In the genomic region with DNA sequence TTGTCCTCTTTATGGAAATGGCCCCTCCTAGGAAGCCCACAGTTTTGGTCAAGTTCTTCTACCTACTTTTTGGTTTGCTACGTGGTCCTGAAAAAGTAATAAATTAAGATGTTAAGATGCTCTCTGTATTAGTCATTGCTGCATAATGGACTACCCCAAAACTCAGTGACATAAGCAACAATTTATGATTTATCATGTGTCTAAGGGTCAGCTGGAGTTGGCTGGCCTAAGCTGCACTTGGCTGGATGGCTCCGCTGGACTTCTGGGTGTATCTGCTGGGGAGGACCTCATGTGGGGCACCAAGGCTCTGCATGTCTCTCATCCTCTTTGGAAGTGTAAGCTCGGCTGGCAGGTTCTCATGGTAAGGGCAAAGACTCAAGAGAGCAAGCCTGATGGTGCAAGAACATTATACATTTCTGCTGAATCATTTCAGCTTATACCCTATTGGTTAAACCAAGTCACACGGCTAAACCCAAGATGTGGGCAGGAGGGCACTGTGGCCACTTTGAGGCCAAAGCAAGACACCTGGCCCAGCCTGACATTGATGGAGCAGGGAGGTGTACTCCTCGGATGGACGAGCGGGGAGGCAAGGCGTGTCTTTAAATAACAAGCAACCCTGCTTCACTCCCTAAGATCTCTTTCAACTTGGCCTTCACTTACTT, we compare ENCODE assay signal across 30 cellular contexts. TPM values are rescaled to one million over a fixed set of nuclear protein-coding genes. Genes with fewer than 3 reads are reported as not detected.
DNase-seq lines count a peak whose midpoint lies in the region; ATAC-seq, FAIRE-seq and TF ChIP-seq lines count a peak whose summit lies in the region.
"Had no signal": no experiment of that assay in that cellular context is flagged by ENCODE, and none has a peak within 500 bp of the region (broad histone marks: within the 10 kb centered on the region; RNA-seq: fewer than 3 reads in every experiment).

No MANE protein-coding gene starts in this region.

- no peaks in the 10 kb centered on the region for H3K4me1 Mint-ChIP-seq in CD8-positive, alpha-beta T cell (ENCODE audit: low read depth)

- no peaks in the 10 kb centered on the region for H3K27me3 ChIP-seq in mesenchymal stem cell (ENCODE audit: control insufficient read depth in 1 of 2, insufficient read depth in 1 of 2, low read length in 2 of 2)
- H3K27me3 ChIP-seq in CD8-positive, alpha-beta T cell (ENCODE audit: insufficient read depth, low read length) = no peaks in the 10 kb centered on the region
- H3K27me3 ChIP-seq: brain microvascular endothelial cell, left lung, MG63, spleen, stomach, uterus had no signal

- H3K9me3 Mint-ChIP-seq in CD8-positive, alpha-beta T cell = no peaks in the 10 kb centered on the region
- H3K9me3 Mint-ChIP-seq: activated T-helper 2 cell treated with anti-CD3 and anti-CD28 coated beads, Interferon-gamma antibody, Interleukin-2, Interleukin-4, amounts not matched to agents 10 μg/mL and 5 μg/mL and 100 μg/mL, durations not matched to agents 14 hours and 24 hours and 36 hours; T-helper 2 cell treated with Interferon-gamma antibody and Interleukin-4, amounts not matched to agents 5 μg/mL and 100 μg/mL, for 36 hours had no signal

- ATAC-seq in A549 (no peak), HG03280 (IDR thresholded peaks at IDR 0.05; ENCODE audit: unreplicated experiment) (no peak)
- ATAC-seq in CD8-positive, alpha-beta T cell = no peak
- ATAC-seq: activated CD8-positive, alpha-beta T cell treated with anti-CD3 and anti-CD28 coated beads, Interleukin-2, amount 10 ng/mL, durations not matched to agents 7 days and 5 days had no signal

- H3K27ac Mint-ChIP-seq in CD8-positive, alpha-beta T cell = no peak overlapping the region
- H3K27ac Mint-ChIP-seq: activated CD8-positive, alpha-beta T cell treated with anti-CD3 and anti-CD28 coated beads, Interleukin-2, amount 10 ng/mL, durations not matched to agents 7 days and 5 days; activated T-helper 2 cell treated with anti-CD3 and anti-CD28 coated beads, Interferon-gamma antibody, Interleukin-2, Interleukin-4, amounts not matched to agents 10 μg/mL and 5 μg/mL and 100 μg/mL, durations not matched to agents 14 hours and 24 hours and 36 hours; T-helper 2 cell treated with Interferon-gamma antibody and Interleukin-4, amounts not matched to agents 5 μg/mL and 100 μg/mL, for 36 hours had no signal

- H2AK5ac ChIP-seq in mesenchymal stem cell (ENCODE audit: low read length, severe bottlenecking) = peak overlapping the region; percentile 54

- no peak overlapping the region for H2BK5ac ChIP-seq in mesenchymal stem cell (ENCODE audit: low read depth, low read length, poor library complexity, severe bottlenecking)

- DNase-seq in A549 (ENCODE audit: low read depth in 1 of 2, low spot score in 1 of 2) (no peak), ELR (ENCODE audit: low read depth) (peak; percentile 10), coronary artery (ENCODE audit: low spot score) (peak; percentile 38), mesenchymal stem cell (no peak), Kasumi-1 (lab: John Stamatoyannopoulos, UW) (no peak), COLO829 (ENCODE audit: low spot score) (no peak)
- no peak for DNase-seq in CD8-positive, alpha-beta T cell
- DNase-seq: activated CD8-positive, alpha-beta T cell treated with anti-CD3 and anti-CD28 coated beads, Interleukin-2, amount 10 ng/mL, durations not matched to agents 7 days and 5 days; activated naive CD4-positive, alpha-beta T cell treated with anti-CD3 and anti-CD28 coated beads, Interleukin-2, amount 50 U/mL, for 16 hours; activated T-cell treated with anti-CD3 and anti-CD28 coated beads for 4 hours; brain microvascular endothelial cell; DMS79; hypothalamus; left lung; NCI-H1417; NCI-H2081; NCI-H2227 treated with DMSO at 0.1 percent for 48 hours; NCI-H526 treated with DMSO at 0.1 percent for 48 hours; PC-9; posterior cingulate gyrus; right cardiac atrium; spleen; stimulated activated CD4-positive, alpha-beta T cell treated with anti-CD3 and anti-CD28 coated beads, Interleukin-2, amount 100 ng/mL, for 24 hours; stimulated activated CD8-positive, alpha-beta memory T cell treated with anti-CD3 and anti-CD28 coated beads, Interleukin-4, amount 100 ng/mL, for 48 hours; stomach; uterus had no signal

- no peak overlapping the region for H3K4me3 Mint-ChIP-seq in CD8-positive, alpha-beta T cell
- H3K4me3 Mint-ChIP-seq: activated CD8-positive, alpha-beta T cell treated with anti-CD3 and anti-CD28 coated beads, Interleukin-2, amount 10 ng/mL, durations not matched to agents 7 days and 5 days; T-helper 2 cell treated with Interferon-gamma antibody and Interleukin-4, amounts not matched to agents 5 μg/mL and 100 μg/mL, for 36 hours had no signal

- H3K27ac ChIP-seq in A549 = peak overlapping the region in 1 of 2 experiments; percentile 4; a peak in 1 of 6 replicates
- H3K27ac ChIP-seq in coronary artery = no peak overlapping the region
- H3K27ac ChIP-seq in mesenchymal stem cell (ENCODE audit: low read length, poor library complexity, severe bottlenecking) = no peak overlapping the region
- H3K27ac ChIP-seq in CD8-positive, alpha-beta T cell (ENCODE audit: low read depth, low read length) = no peak overlapping the region
- H3K27ac ChIP-seq: brain microvascular endothelial cell, left lung, PC-9, uterus had no signal

- H3K4me2 ChIP-seq in A549 (no peak overlapping the region), mesenchymal stem cell (ENCODE audit: low read length, poor library complexity, severe bottlenecking) (no peak overlapping the region)
- H3K4me2 ChIP-seq: PC-9 had no signal

- H3K36me3 ChIP-seq in mesenchymal stem cell (ENCODE audit: control insufficient read depth in 1 of 2, insufficient read depth in 2 of 2, low read depth in 1 of 2, low read length in 2 of 2) = peaks cover 0 to 8% of the 10 kb centered on the region in 2 experiments
- H3K36me3 ChIP-seq in CD8-positive, alpha-beta T cell (ENCODE audit: insufficient read depth, low read length) = no peaks in the 10 kb centered on the region
- H3K36me3 ChIP-seq: brain microvascular endothelial cell, MG63, uterus had no signal

- no peaks in the 10 kb centered on the region for H3K79me1 ChIP-seq in mesenchymal stem cell (replicated peaks; ENCODE audit: low read length, poor library complexity, severe bottlenecking)

- TF ChIP-seq POLR2A in A549 (IDR thresholded peaks at IDR 0.05; ENCODE audit: low read length) = no peak

- WGBS in A549 (ENCODE audit: missing lambda C conversion rate) = 94% methylated on average over 8 of the region's 8 CpGs
- 96% methylated on average over 7 of the region's 8 CpGs for WGBS in mesenchymal stem cell

- H2AFZ ChIP-seq in mesenchymal stem cell (ENCODE audit: low read depth, low read length) = no peak overlapping the region
- H2AFZ ChIP-seq: PC-9 had no signal

- TF ChIP-seq RAD21 in A549 (conservative IDR thresholded peaks at IDR 0.05 in 1 of 2, IDR thresholded peaks at IDR 0.05 in 1 of 2) = no peak

- no peak overlapping the region for H3K23ac ChIP-seq in mesenchymal stem cell (ENCODE audit: low read length in 2 of 2)

- TF ChIP-seq CTCF in A549 (IDR thresholded peaks at IDR 0.05) = no peak
- TF ChIP-seq CTCF in coronary artery (IDR thresholded peaks at IDR 0.05) = no peak
- no peak for TF ChIP-seq CTCF in CD8-positive, alpha-beta T cell (IDR thresholded peaks at IDR 0.05)

- FAIRE-seq in A549 (lab: Jason Lieb, UNC) = no peak

- no peak overlapping the region for H4K8ac ChIP-seq in mesenchymal stem cell (ENCODE audit: low read length)

- no peaks in the 10 kb centered on the region for H3K27me3 Mint-ChIP-seq in CD8-positive, alpha-beta T cell (ENCODE audit: low read depth)

- H3K36me3 Mint-ChIP-seq in CD8-positive, alpha-beta T cell = no peaks in the 10 kb centered on the region

- intact Hi-C loops in CD8-positive, alpha-beta T cell (cut with DNase I, micrococcal nuclease) = no loop called here

- no peak overlapping the region for H3K4ac ChIP-seq in mesenchymal stem cell (ENCODE audit: low read depth in 1 of 2, low read length in 2 of 2)

- TF ChIP-seq EP300 in A549 (IDR thresholded peaks at IDR 0.05) = no peak

- no peak overlapping the region for H3K9ac ChIP-seq in mesenchymal stem cell (ENCODE audit: low read length)

- CTCF ChIA-PET in A549 (lab: Yijun Ruan, JAX) = no interaction called here
- CTCF ChIA-PET in CD8-positive, alpha-beta T cell (lab: Charles Lee) = no interaction called here

- H3K9me3 ChIP-seq in A549 (no peaks in the 10 kb centered on the region), mesenchymal stem cell (ENCODE audit: control insufficient read depth, low read length) (no peaks in the 10 kb centered on the region)
- H3K9me3 ChIP-seq in CD8-positive, alpha-beta T cell (ENCODE audit: low read length) = no peaks in the 10 kb centered on the region
- H3K9me3 ChIP-seq: left lung, MG63, spleen, stomach, uterus had no signal

- no peak overlapping the region for H4K91ac ChIP-seq in mesenchymal stem cell (ENCODE audit: low read length)

- H3K14ac ChIP-seq in mesenchymal stem cell (ENCODE audit: low read length in 2 of 2) = no peak overlapping the region

- H2BK120ac ChIP-seq in mesenchymal stem cell (ENCODE audit: low read depth, low read length) = no peak overlapping the region

- no peak overlapping the region for H2BK15ac ChIP-seq in mesenchymal stem cell (ENCODE audit: low read depth, poor library complexity, severe bottlenecking)

- H3K4me1 ChIP-seq in A549 (peaks cover 9% of the 10 kb centered on the region; the same call in 1 of the 3 replicates), mesenchymal stem cell (ENCODE audit: control insufficient read depth, insufficient read depth, low read depth, low read length) (peaks cover 8% of the 10 kb centered on the region)
- no peaks in the 10 kb centered on the region for H3K4me1 ChIP-seq in CD8-positive, alpha-beta T cell (ENCODE audit: insufficient read depth, low read length)
- H3K4me1 ChIP-seq: uterus had no signal

- H2BK12ac ChIP-seq in mesenchymal stem cell (ENCODE audit: low read length in 2 of 2) = no peak overlapping the region

- POLR2A ChIA-PET in A549 (lab: Yijun Ruan, JAX) = no interaction called here
- POLR2A ChIA-PET in CD8-positive, alpha-beta T cell (lab: Charles Lee) = no interaction called here

- H3K4me3 ChIP-seq in A549 = no peak overlapping the region
- H3K4me3 ChIP-seq in coronary artery = no peak overlapping the region
- H3K4me3 ChIP-seq in mesenchymal stem cell (ENCODE audit: insufficient read depth in 1 of 2, low read depth in 1 of 2, low read length in 2 of 2) = peak overlapping the region in 1 of 2 experiments; percentile 14
- H3K4me3 ChIP-seq in CD8-positive, alpha-beta T cell (ENCODE audit: low read depth, low read length) = no peak overlapping the region
- H3K4me3 ChIP-seq: left lung, MG63, PC-9, spleen, stomach, uterus had no signal

- no peak overlapping the region for H3K18ac ChIP-seq in mesenchymal stem cell (ENCODE audit: low read depth in 1 of 2, low read length in 2 of 2)

TF ChIP-seq in A549, 52 proteins besides CTCF, POLR2A, EP300 and RAD21 (continues in another document):
- no peak for TF ChIP-seq HEYL (CRISPR knock-in tag; IDR thresholded peaks at IDR 0.05)

RNA-seq across cellular contexts. Expression of a gene that starts 47.7 kb away (rescaled TPM):
- polyA plus RNA-seq in A549 (2011; rRNA removed) (11.6 and 13.8 TPM in 2 replicates), A549 (2017; fragmentation: RNase III; extraction: RNeasy Plus Mini Kit Qiagen cat#74134 plus additional on column Dnase treatment) (8.5 to 8.8 TPM (median 8.8 TPM) in 3 replicates)
- polyA plus RNA-seq in A549 (2012; cell fraction: cytosol; rRNA removed) = 6.3 and 6.9 TPM in 2 replicates
- polyA plus RNA-seq in A549 (2012; cell fraction: nucleus; rRNA removed) = 8.8 and 11.8 TPM in 2 replicates
- polyA minus RNA-seq in A549 (2011; rRNA and poly(A)+ RNA removed) = 9.2 and 15.5 TPM in 2 replicates
- 17.7 TPM for polyA plus RNA-seq in mesenchymal stem cell (2013, experiment 1 of 2)
- polyA plus RNA-seq in mesenchymal stem cell (2013, experiment 2 of 2) = 19.0 TPM
- under 1 TPM; 0.43 to 0.97 TPM for total RNA-seq in CD8-positive, alpha-beta T cell

Comparison
In these comparisons a context has a peak if more than half of its experiments do, and no peak if none do; other contexts are left out.
1. DNase-seq: peak in ELR (single experiment) and coronary artery (single experiment); none in A549 (0 of 2), mesenchymal stem cell (single experiment), Kasumi-1 (0 of 2), COLO829 (single experiment) and CD8-positive, alpha-beta T cell (0 of 7).